In genomic region chr5:115297043-115297442, GRCh38 we compare ENCODE assay signal across 8 cellular contexts. TPM values are rescaled to one million over a fixed set of nuclear protein-coding genes. Genes with fewer than 3 reads are reported as not detected.
DNase-seq lines count a peak whose midpoint lies in the region; ATAC-seq and TF ChIP-seq lines count a peak whose summit lies in the region.

No MANE protein-coding gene starts in this region.

- H3K4me3 ChIP-seq in CD4-positive, CD25-positive, alpha-beta regulatory T cell (ENCODE audit: low read depth, low read length): peak overlapping the region; percentile 61
- H3K4me3 ChIP-seq in Jurkat, Clone E6-1 (ENCODE audit: low read length): peak overlapping the region; percentile 25
- H3K4me3 ChIP-seq in choroid plexus epithelial cell (ENCODE audit: low read depth, low read length) (peak overlapping the region; percentile 40), neural cell (ENCODE audit: low read length) (peak overlapping the region; percentile 52)
- H3K4me3 ChIP-seq in effector memory CD4-positive, alpha-beta T cell (ENCODE audit: insufficient read depth, low read depth, low read length, poor library complexity, severe bottlenecking): no peak overlapping the region

- H3K4me1 ChIP-seq in CD4-positive, CD25-positive, alpha-beta regulatory T cell (ENCODE audit: control insufficient read depth, insufficient read depth, low read length, poor library complexity, severe bottlenecking): peaks cover 14% of the 10 kb centered on the region
- H3K4me1 ChIP-seq in effector memory CD4-positive, alpha-beta T cell (ENCODE audit: control insufficient read depth, insufficient read depth, low read length, poor library complexity, severe bottlenecking): no peaks in the 10 kb centered on the region

- peaks cover 7% of the 10 kb centered on the region for H3F3A ChIP-seq in neural cell (ENCODE audit: insufficient read depth, low read length, poor library complexity, severe bottlenecking)

- H3K9me3 Mint-ChIP-seq in CD4-positive, CD25-positive, alpha-beta regulatory T cell: peaks cover 0 to 9% (median 2%) of the 10 kb centered on the region in 7 donors
- peaks cover 2% of the 10 kb centered on the region for H3K9me3 Mint-ChIP-seq in activated T-helper 1 cell treated with anti-CD3 and anti-CD28 coated beads, Interleukin-12 subunit alpha, Interleukin-12 subunit beta, Interleukin-2, Interleukin-4 antibody, amounts not matched to agents 30 ng/mL and 10 ng/mL and 1 ng/mL, durations not matched to agents 14 hours and 24 hours and 36 hours

- TF ChIP-seq RAD21 in neural cell (conservative IDR thresholded peaks at IDR 0.05): no peak

- no peak for TF ChIP-seq CTCF in choroid plexus epithelial cell (conservative IDR thresholded peaks at IDR 0.05; ENCODE audit: low read depth, low read length)
- no peak for TF ChIP-seq CTCF in neural cell (IDR thresholded peaks at IDR 0.05; ENCODE audit: poor library complexity, severe bottlenecking)

- H3K36me3 Mint-ChIP-seq in CD4-positive, CD25-positive, alpha-beta regulatory T cell: no peaks in the 10 kb centered on the region
- no peaks in the 10 kb centered on the region for H3K36me3 Mint-ChIP-seq in activated T-helper 1 cell treated with anti-CD3 and anti-CD28 coated beads, Interleukin-12 subunit alpha, Interleukin-12 subunit beta, Interleukin-2, Interleukin-4 antibody, amounts not matched to agents 30 ng/mL and 10 ng/mL and 1 ng/mL, durations not matched to agents 14 hours and 24 hours and 36 hours (ENCODE audit: low read depth)

- H3K27ac Mint-ChIP-seq in CD4-positive, CD25-positive, alpha-beta regulatory T cell: no peak overlapping the region
- no peak overlapping the region for H3K27ac Mint-ChIP-seq in activated T-helper 1 cell treated with anti-CD3 and anti-CD28 coated beads, Interleukin-12 subunit alpha, Interleukin-12 subunit beta, Interleukin-2, Interleukin-4 antibody, amounts not matched to agents 30 ng/mL and 10 ng/mL and 1 ng/mL, durations not matched to agents 14 hours and 24 hours and 36 hours

- no peak for TF ChIP-seq EP300 in neural cell (conservative IDR thresholded peaks at IDR 0.05; ENCODE audit: poor library complexity, severe bottlenecking)

- no peak overlapping the region for H3K9ac ChIP-seq in neural cell (ENCODE audit: low read length)

- H3K4me1 Mint-ChIP-seq in CD4-positive, CD25-positive, alpha-beta regulatory T cell: peaks cover 0 to 12% (median 4%) of the 10 kb centered on the region in 4 donors
- H3K4me1 Mint-ChIP-seq in activated T-helper 1 cell treated with anti-CD3 and anti-CD28 coated beads, Interleukin-12 subunit alpha, Interleukin-12 subunit beta, Interleukin-2, Interleukin-4 antibody, amounts not matched to agents 30 ng/mL and 10 ng/mL and 1 ng/mL, durations not matched to agents 14 hours and 24 hours and 36 hours (ENCODE audit: low read depth): peaks cover 9% of the 10 kb centered on the region

- no peak overlapping the region for H2AFZ ChIP-seq in neural cell (ENCODE audit: low read depth, low read length)

- H3K4me3 Mint-ChIP-seq in CD4-positive, CD25-positive, alpha-beta regulatory T cell: peak overlapping the region in 3 of 4 donors; percentile 25 to 54 (median 34)
- no peak overlapping the region for H3K4me3 Mint-ChIP-seq in activated T-helper 1 cell treated with anti-CD3 and anti-CD28 coated beads, Interleukin-12 subunit alpha, Interleukin-12 subunit beta, Interleukin-2, Interleukin-4 antibody, amounts not matched to agents 30 ng/mL and 10 ng/mL and 1 ng/mL, durations not matched to agents 14 hours and 24 hours and 36 hours

- H4K20me1 ChIP-seq in neural cell (ENCODE audit: insufficient read depth): no peaks in the 10 kb centered on the region

- H3K27me3 ChIP-seq in CD4-positive, CD25-positive, alpha-beta regulatory T cell (ENCODE audit: control insufficient read depth, insufficient read depth, low read length): peaks cover 27% of the 10 kb centered on the region
- H3K27me3 ChIP-seq in neural cell (ENCODE audit: insufficient read depth, low read depth, low read length): no peaks in the 10 kb centered on the region
- H3K27me3 ChIP-seq in effector memory CD4-positive, alpha-beta T cell (replicated peaks; ENCODE audit: control insufficient read depth, insufficient read depth, low read length, poor library complexity, severe bottlenecking): no peaks in the 10 kb centered on the region

- H3K27me3 Mint-ChIP-seq in CD4-positive, CD25-positive, alpha-beta regulatory T cell: peaks cover 53% of the 10 kb centered on the region
- H3K27me3 Mint-ChIP-seq in activated T-helper 1 cell treated with anti-CD3 and anti-CD28 coated beads, Interleukin-12 subunit alpha, Interleukin-12 subunit beta, Interleukin-2, Interleukin-4 antibody, amounts not matched to agents 30 ng/mL and 10 ng/mL and 1 ng/mL, durations not matched to agents 14 hours and 24 hours and 36 hours (ENCODE audit: insufficient read depth): peaks cover 47% of the 10 kb centered on the region

- no peaks in the 10 kb centered on the region for H3K36me3 ChIP-seq in CD4-positive, CD25-positive, alpha-beta regulatory T cell (ENCODE audit: control insufficient read depth, insufficient read depth, low read length)
- no peaks in the 10 kb centered on the region for H3K36me3 ChIP-seq in neural cell (ENCODE audit: insufficient read depth, low read length)
- no peaks in the 10 kb centered on the region for H3K36me3 ChIP-seq in effector memory CD4-positive, alpha-beta T cell (ENCODE audit: control insufficient read depth, insufficient read depth, low read length)

- intact Hi-C loops in activated T-helper 1 cell treated with anti-CD3 and anti-CD28 coated beads, Interleukin-12 subunit alpha, Interleukin-12 subunit beta, Interleukin-2, Interleukin-4 antibody, amounts not matched to agents 30 ng/mL and 10 ng/mL and 1 ng/mL, durations not matched to agents 14 hours and 24 hours and 36 hours (cut with micrococcal nuclease): loop anchor here (5.0 kb wide), 1 partner anchor 200 kb away; no protein-coding TSS in a partner anchor

- no peak overlapping the region for H3K27ac ChIP-seq in CD4-positive, CD25-positive, alpha-beta regulatory T cell (ENCODE audit: insufficient read depth, low read length, poor library complexity, severe bottlenecking)
- H3K27ac ChIP-seq in neural cell (ENCODE audit: low read length): no peak overlapping the region
- H3K27ac ChIP-seq in effector memory CD4-positive, alpha-beta T cell (ENCODE audit: insufficient read depth, low read length, poor library complexity, severe bottlenecking): no peak overlapping the region

- ATAC-seq in CD4-positive, CD25-positive, alpha-beta regulatory T cell (ENCODE audit: low read depth in 2 of 2): no peak

- no peak overlapping the region for H3K4me2 ChIP-seq in neural cell (ENCODE audit: low read length)

- DNase-seq in CD4-positive, CD25-positive, alpha-beta regulatory T cell: no peak
- no peak for DNase-seq in Jurkat, Clone E6-1 (ENCODE audit: low read depth, low spot score)
- DNase-seq in choroid plexus epithelial cell (ENCODE audit: low read depth) (peak; percentile 17), germinal center (ENCODE audit: low spot score) (no peak), pons (ENCODE audit: low spot score) (no peak)
- DNase-seq in activated T-helper 1 cell treated with anti-CD3 and anti-CD28 coated beads, Interleukin-12 subunit alpha, Interleukin-12 subunit beta, Interleukin-2, Interleukin-4 antibody, amounts not matched to agents 30 ng/mL and 10 ng/mL and 1 ng/mL, durations not matched to agents 14 hours and 24 hours and 36 hours (ENCODE audit: low spot score): no peak
- DNase-seq in effector memory CD4-positive, alpha-beta T cell: no peak

- no peaks in the 10 kb centered on the region for H3K9me2 ChIP-seq in neural cell (ENCODE audit: insufficient read depth, low read length)

- H3K79me2 ChIP-seq in neural cell (replicated peaks; ENCODE audit: insufficient read depth, low read length): peaks cover 32% of the 10 kb centered on the region

- H3K9me3 ChIP-seq in CD4-positive, CD25-positive, alpha-beta regulatory T cell (ENCODE audit: control insufficient read depth in 2 of 2, low read length in 2 of 2): peaks cover 8 to 9% of the 10 kb centered on the region in 2 experiments
- peaks cover 6% of the 10 kb centered on the region for H3K9me3 ChIP-seq in neural cell (ENCODE audit: low read length)
- no peaks in the 10 kb centered on the region for H3K9me3 ChIP-seq in effector memory CD4-positive, alpha-beta T cell (ENCODE audit: control insufficient read depth, low read length)

TF ChIP-seq in neural cell, 6 proteins besides CTCF, POLR2A, EP300 and RAD21 (continues in another document):
- no peak for TF ChIP-seq SMC3 (conservative IDR thresholded peaks at IDR 0.05; ENCODE audit: poor library complexity)
- TF ChIP-seq TAF1 (IDR thresholded peaks at IDR 0.05; ENCODE audit: low read depth): no peak
- TF ChIP-seq POLR2AphosphoS5 (IDR thresholded peaks at IDR 0.05): no peak

RNA-seq across cellular contexts. Expression of gene CCDC112, which starts 0.6 kb away (rescaled TPM):
- total RNA-seq in CD4-positive, CD25-positive, alpha-beta regulatory T cell: 2.3 TPM
- polyA plus RNA-seq in CD4-positive, CD25-positive, alpha-beta regulatory T cell: 1 to 10 TPM in 3 of 4 donors, under 1 TPM in 1; 0.89 to 2.7 (median 1.5) TPM
- polyA plus RNA-seq in Jurkat, Clone E6-1 (2012; ENCODE audit: insufficient read depth, insufficient read length): 17.4 TPM
- 66.2 and 76.7 TPM in 2 replicates for polyA plus RNA-seq in neural cell
- polyA minus RNA-seq in neural cell: 101 and 113 TPM in 2 replicates
- 0.22 and 0.29 TPM in 2 replicates for total RNA-seq in activated T-helper 1 cell treated with anti-CD3 and anti-CD28 coated beads, Interleukin-12 subunit alpha, Interleukin-12 subunit beta, Interleukin-2, Interleukin-4 antibody, amounts not matched to agents 30 ng/mL and 10 ng/mL and 1 ng/mL, durations not matched to agents 14 hours and 24 hours and 36 hours

RNA-seq across cellular contexts. Expression of gene PGGT1B, which starts 34.4 kb away (rescaled TPM):
- 46.8 TPM for total RNA-seq in CD4-positive, CD25-positive, alpha-beta regulatory T cell
- 10 to 100 TPM in 2 of 4 donors, 1 to 10 TPM in 2; 6.9 to 11.6 (median 9.3) TPM for polyA plus RNA-seq in CD4-positive, CD25-positive, alpha-beta regulatory T cell
- polyA plus RNA-seq in Jurkat, Clone E6-1 (2012; ENCODE audit: insufficient read depth, insufficient read length): 31.4 TPM
- 5.6 and 6.6 TPM in 2 replicates for polyA plus RNA-seq in neural cell
- polyA minus RNA-seq in neural cell: 25.3 and 25.5 TPM in 2 replicates
- total RNA-seq in activated T-helper 1 cell treated with anti-CD3 and anti-CD28 coated beads, Interleukin-12 subunit alpha, Interleukin-12 subunit beta, Interleukin-2, Interleukin-4 antibody, amounts not matched to agents 30 ng/mL and 10 ng/mL and 1 ng/mL, durations not matched to agents 14 hours and 24 hours and 36 hours: 42.7 and 42.9 TPM in 2 replicates
